Comparison of ENCODE assay signal across 8 cellular contexts in genomic region chr20:35277531-35278395, GRCh38. TPM values are rescaled to one million over a fixed set of nuclear protein-coding genes. Genes with fewer than 3 reads are reported as not detected.
DNase-seq lines count a peak whose midpoint lies in the region; ATAC-seq, FAIRE-seq and TF ChIP-seq lines count a peak whose summit lies in the region.

Gene MMP24OS, minus strand, starts transcription at chr20:35278122. Its CDS starts 193 bp downstream, at chr20:35277929.

- H3K36me3 Mint-ChIP-seq in activated naive CD8-positive, alpha-beta T cell treated with anti-CD3 and anti-CD28 coated beads, Interleukin-2, amount 10 ng/mL, durations not matched to agents 7 days and 5 days: peaks cover 17% of the 10 kb centered on the region

- TF ChIP-seq POLR2A in thyroid gland (IDR thresholded peaks at IDR 0.05): peak; percentile 66 to 95

- H3K4me3 ChIP-seq in H7 (ENCODE audit: insufficient read depth, low read depth, low read length) (peak within 1 kb of the TSS; percentile 76), MM.1S (ENCODE audit: low read length) (peak within 1 kb of the TSS; percentile 69), SU-DHL-6 (ENCODE audit: insufficient read depth, low read length, poor library complexity, severe bottlenecking) (peak within 1 kb of the TSS; percentile 75), pancreas (peak within 1 kb of the TSS; percentile 64 to 78 (median 74)), thyroid gland (replicated peaks in 1 of 3) (peak within 1 kb of the TSS; percentile 64 to 79 (median 72))

- H2AFZ ChIP-seq in MM.1S (ENCODE audit: low read length) (peak within 1 kb of the TSS; percentile 39; the same call in 1 of the 2 replicates), SU-DHL-6 (ENCODE audit: low read depth, low read length, severe bottlenecking) (peak within 1 kb of the TSS; percentile 55)

- H3K9me3 ChIP-seq in MM.1S (replicated peaks; ENCODE audit: insufficient read depth, low read length) (no peaks in the 10 kb centered on the region), SU-DHL-6 (ENCODE audit: insufficient read depth, low read length) (no peaks in the 10 kb centered on the region), pancreas (no peaks in the 10 kb centered on the region), thyroid gland (no peaks in the 10 kb centered on the region)

- no peaks in the 10 kb centered on the region for H3K9me3 Mint-ChIP-seq in activated naive CD8-positive, alpha-beta T cell treated with anti-CD3 and anti-CD28 coated beads, Interleukin-2, amount 10 ng/mL, durations not matched to agents 7 days and 5 days

- FAIRE-seq in pancreas (lab: Jason Lieb, UNC): no peak

- 0% methylated on average over 58 to 76 of the region's 76 CpGs for WGBS in pancreas, 2 donors
- WGBS in thyroid gland, 2 donors: 0 to 1% methylated on average over 20 to 26 of the region's 76 CpGs

- H4K20me1 ChIP-seq in MM.1S (ENCODE audit: insufficient read depth, low read length) (no peaks in the 10 kb centered on the region), SU-DHL-6 (ENCODE audit: low read depth, low read length) (no peaks in the 10 kb centered on the region)

- peak; percentile 32; the same call in 1 of the 2 replicates for TF ChIP-seq CTCF in MM.1S (IDR thresholded peaks at IDR 0.05; ENCODE audit: low read length)
- TF ChIP-seq CTCF in SU-DHL-6 (IDR thresholded peaks at IDR 0.05; ENCODE audit: insufficient read depth, low read length, poor library complexity, severe bottlenecking): no peak
- TF ChIP-seq CTCF in pancreas (IDR thresholded peaks at IDR 0.05): no peak
- peak in 3 of 6 experiments; percentile 3 to 48 (median 25) for TF ChIP-seq CTCF in thyroid gland (IDR thresholded peaks at IDR 0.05)

- H3K79me2 ChIP-seq in MM.1S (ENCODE audit: low read length) (peaks cover 36% of the 10 kb centered on the region), SU-DHL-6 (ENCODE audit: insufficient read depth, low read length) (peaks cover 17% of the 10 kb centered on the region; the same call in 1 of the 2 replicates)

- ATAC-seq in activated naive CD8-positive, alpha-beta T cell treated with anti-CD3 and anti-CD28 coated beads, Interleukin-2, amount 10 ng/mL, durations not matched to agents 7 days and 5 days (ENCODE audit: low read depth): peak; percentile 91
- ATAC-seq in Right ventricle myocardium superior (ENCODE audit: poor library complexity): peak; percentile 98
- ATAC-seq in pancreas: peak; percentile 89 to 96 (median 96)

- POLR2A ChIA-PET in activated naive CD8-positive, alpha-beta T cell treated with anti-CD3 and anti-CD28 coated beads, Interleukin-2, amount 10 ng/mL, durations not matched to agents 7 days and 5 days (lab: Charles Lee): interaction anchor here (0.6 to 2.4 kb wide), 19 partner anchors 9 to 1723 kb away, joined by 3 to 16 read pairs (median 4); partner anchors contain the start of genes CEP250, EDEM2, GGT7 and RBM39

- H3K27ac ChIP-seq in MM.1S (ENCODE audit: low read length) (peak within 1 kb of the TSS; percentile 66; the same call in 1 of the 2 replicates), SU-DHL-6 (ENCODE audit: low read depth, low read length) (peak within 1 kb of the TSS; percentile 74), pancreas (peak within 1 kb of the TSS; percentile 90 to 98 (median 98)), thyroid gland (peak within 1 kb of the TSS; percentile 86 to 98 (median 97))

- H3K27ac Mint-ChIP-seq in activated naive CD8-positive, alpha-beta T cell treated with anti-CD3 and anti-CD28 coated beads, Interleukin-2, amount 10 ng/mL, durations not matched to agents 7 days and 5 days: peak within 1 kb of the TSS; percentile 100

- H3K9me2 ChIP-seq in MM.1S (replicated peaks; ENCODE audit: insufficient read depth, low read length) (no peaks in the 10 kb centered on the region), SU-DHL-6 (replicated peaks; ENCODE audit: insufficient read depth, low read length) (no peaks in the 10 kb centered on the region)

- H3F3A ChIP-seq in MM.1S (ENCODE audit: insufficient read depth, low read length) (peaks cover 14% of the 10 kb centered on the region), SU-DHL-6 (ENCODE audit: insufficient read depth) (peaks cover 20% of the 10 kb centered on the region)

- H3K27me3 ChIP-seq in H7 (ENCODE audit: control insufficient read depth, insufficient read depth, low read length): no peaks in the 10 kb centered on the region
- no peaks in the 10 kb centered on the region for H3K27me3 ChIP-seq in MM.1S (replicated peaks; ENCODE audit: insufficient read depth, low read length)
- H3K27me3 ChIP-seq in SU-DHL-6 (ENCODE audit: low read length): no peaks in the 10 kb centered on the region
- no peaks in the 10 kb centered on the region for H3K27me3 ChIP-seq in pancreas
- no peaks in the 10 kb centered on the region for H3K27me3 ChIP-seq in thyroid gland

- H3K4me1 ChIP-seq in MM.1S (ENCODE audit: low read length) (no peaks in the 10 kb centered on the region), pancreas (peaks cover 0 to 16% (median 6%) of the 10 kb centered on the region in 3 donors), thyroid gland (peaks cover 10 to 12% of the 10 kb centered on the region in 2 donors)

- H3K27me3 Mint-ChIP-seq in activated naive CD8-positive, alpha-beta T cell treated with anti-CD3 and anti-CD28 coated beads, Interleukin-2, amount 10 ng/mL, durations not matched to agents 7 days and 5 days: no peaks in the 10 kb centered on the region

- peak within 1 kb of the TSS; percentile 100 for H3K4me3 Mint-ChIP-seq in activated naive CD8-positive, alpha-beta T cell treated with anti-CD3 and anti-CD28 coated beads, Interleukin-2, amount 10 ng/mL, durations not matched to agents 7 days and 5 days

- peak within 1 kb of the TSS; percentile 76 for H3K9ac ChIP-seq in MM.1S (ENCODE audit: low read length)
- peak within 1 kb of the TSS; percentile 84 for H3K9ac ChIP-seq in SU-DHL-6 (ENCODE audit: low read length)

- H3K4me2 ChIP-seq in MM.1S (ENCODE audit: low read depth, low read length) (peak within 1 kb of the TSS; percentile 95), SU-DHL-6 (ENCODE audit: low read depth, low read length, poor library complexity, severe bottlenecking) (peak within 1 kb of the TSS; percentile 89)

- peaks cover 12% of the 10 kb centered on the region for H3K4me1 Mint-ChIP-seq in activated naive CD8-positive, alpha-beta T cell treated with anti-CD3 and anti-CD28 coated beads, Interleukin-2, amount 10 ng/mL, durations not matched to agents 7 days and 5 days

- DNase-seq in GM03348 (ENCODE audit: low spot score) (peak; percentile 97), H7 (peak; percentile 99), MM.1S (peak; percentile 87), Right ventricle myocardium superior (peak; percentile 95), pancreas (peak; percentile 87 to 95 (median 89)), thyroid gland (peak; percentile 92 to 93)
- DNase-seq in activated naive CD8-positive, alpha-beta T cell treated with anti-CD3 and anti-CD28 coated beads, Interleukin-2, amount 10 ng/mL, durations not matched to agents 7 days and 5 days: peak; percentile 91

- peaks cover 32% of the 10 kb centered on the region for H3K36me3 ChIP-seq in H7 (replicated peaks; ENCODE audit: control insufficient read depth, insufficient read depth, low read length)
- H3K36me3 ChIP-seq in MM.1S (replicated peaks; ENCODE audit: insufficient read depth, low read length): no peaks in the 10 kb centered on the region
- H3K36me3 ChIP-seq in SU-DHL-6 (ENCODE audit: low read length): 0 out of 2 replicates have a peak, but pooled peaks cover 6% of the 10 kb centered on the region
- H3K36me3 ChIP-seq in pancreas: peaks cover 5 to 20% (median 19%) of the 10 kb centered on the region in 3 donors
- H3K36me3 ChIP-seq in thyroid gland: peaks cover 16 to 22% of the 10 kb centered on the region in 2 donors

- intact Hi-C loops in Right ventricle myocardium superior (cut with DNase I) (no loop called here), pancreas (cut with DNase I) (loop anchor here in 1 of 3 donors (10.0 kb wide), 1 partner anchor 433 kb away; no protein-coding TSS in a partner anchor), thyroid gland (cut with DNase I) (no loop called here)

RNA-seq across cellular contexts. Expression of gene MMP24OS, which starts in this region (rescaled TPM):
- total RNA-seq in H7 (2014; rRNA removed; shearing (Covaris generic)): 7.4 and 16.7 TPM in 2 replicates
- total RNA-seq in activated naive CD8-positive, alpha-beta T cell treated with anti-CD3 and anti-CD28 coated beads, Interleukin-2, amount 10 ng/mL, durations not matched to agents 7 days and 5 days: 10 to 100 TPM; 64.3 to 70.1 TPM
- total RNA-seq in Right ventricle myocardium superior (42.4 TPM), pancreas (10 to 100 TPM; 28.9 to 49.9 (median 44.4) TPM), thyroid gland (10 to 100 TPM; 18.3 to 40.3 (median 28.8) TPM)
- polyA plus RNA-seq in pancreas: 10 to 100 TPM; 53.7 to 74.9 TPM

Comparison
In these comparisons a context has a peak if more than half of its experiments do, and no peak if none do; other contexts are left out.
1. Peak in every context shown above with its lines: DNase-seq, ATAC-seq, H3K4me3 ChIP-seq and H3K27ac ChIP-seq.